ENCODE assay signal across 1 cellular context in genomic region chr2:166344286-166345113, GRCh38.
TF ChIP-seq lines count a peak whose summit lies in the region.

No MANE protein-coding gene starts in this region.

TF ChIP-seq in WTC11, 78 proteins besides CTCF, POLR2A, EP300 and RAD21 (continued from another document):
- TF ChIP-seq AFF4 (CRISPR knock-in tag; IDR thresholded peaks at IDR 0.05; ENCODE audit: borderline replicate concordance) (no peak), USF1 (CRISPR knock-in tag; IDR thresholded peaks at IDR 0.05) (no peak), STAT6 (CRISPR knock-in tag; conservative IDR thresholded peaks at IDR 0.05; ENCODE audit: low read depth) (no peak), PREB (CRISPR knock-in tag; IDR thresholded peaks at IDR 0.05; ENCODE audit: borderline replicate concordance) (no peak), ZNF416 (CRISPR knock-in tag; IDR thresholded peaks at IDR 0.05) (no peak), NR1H2 (CRISPR knock-in tag; IDR thresholded peaks at IDR 0.05) (no peak)
